In genomic region chr9:131396626-131397025, GRCh38 we compare ENCODE assay signal across 1 cellular context.
TF ChIP-seq lines count a peak whose summit lies in the region.

No MANE protein-coding gene starts in this region.

TF ChIP-seq in H1, 55 proteins besides CTCF, POLR2A, EP300 and RAD21:
- TF ChIP-seq POLR2AphosphoS5 (IDR thresholded peaks at IDR 0.05; ENCODE audit: low read depth, low read length) (0 out of 2 replicates have a peak, but pooled peaks have one; percentile 7), SP2 (IDR thresholded peaks at IDR 0.05; ENCODE audit: low read length) (no peak), JUND (IDR thresholded peaks at IDR 0.05; ENCODE audit: low read length) (no peak), FOSL1 (IDR thresholded peaks at IDR 0.05; ENCODE audit: insufficient read depth, low read depth, low read length) (no peak), SIRT6 (IDR thresholded peaks at IDR 0.05; ENCODE audit: low read length) (no peak), SP4 (IDR thresholded peaks at IDR 0.05; ENCODE audit: low read length) (no peak), POU5F1 (IDR thresholded peaks at IDR 0.05; ENCODE audit: low read depth, low read length) (no peak)
